In the genomic region with DNA sequence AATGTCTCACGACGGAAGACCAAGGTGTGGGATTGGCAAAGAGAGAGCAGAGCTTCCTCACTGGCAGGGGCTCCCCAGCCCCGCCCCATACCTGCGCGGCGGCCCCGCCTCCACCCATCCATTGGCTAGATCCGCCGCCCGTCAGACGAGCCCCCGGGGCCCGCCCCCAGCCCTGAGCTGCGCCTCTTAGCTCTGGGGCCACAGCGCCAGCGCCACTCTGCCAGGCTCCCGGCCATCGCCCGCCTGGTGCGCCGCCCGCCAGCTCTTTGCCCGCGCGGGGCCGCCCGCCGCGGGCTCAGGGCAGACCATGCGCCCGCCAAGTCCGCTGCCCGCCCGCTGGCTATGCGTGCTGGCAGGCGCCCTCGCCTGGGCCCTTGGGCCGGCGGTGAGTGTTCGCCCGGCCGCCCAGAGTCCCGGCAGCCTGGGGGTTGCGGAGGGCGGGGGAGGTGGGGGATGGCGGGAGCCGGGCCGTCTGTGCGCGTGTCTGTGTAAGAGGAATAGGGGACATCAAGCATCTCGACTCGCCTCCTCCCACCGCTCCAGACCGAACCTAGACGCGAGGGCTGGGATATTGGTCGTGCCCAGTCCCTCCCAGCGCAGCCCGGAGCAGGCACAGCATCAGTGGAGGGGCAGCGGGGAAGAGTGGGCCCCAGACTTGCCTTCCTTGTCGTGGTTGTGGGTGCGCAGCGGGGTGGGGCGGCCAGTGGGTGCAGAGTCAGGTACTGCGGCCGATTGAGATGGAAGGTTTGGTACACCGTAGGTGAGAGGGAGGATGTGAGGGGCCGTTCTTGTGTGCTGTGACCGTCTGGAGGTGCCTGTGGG, we compare ENCODE assay signal across 8 cellular contexts. TPM values are rescaled to one million over a fixed set of nuclear protein-coding genes. Genes with fewer than 3 reads are reported as not detected.
DNase-seq lines count a peak whose midpoint lies in the region; ATAC-seq and TF ChIP-seq lines count a peak whose summit lies in the region.

A gene with protein sequence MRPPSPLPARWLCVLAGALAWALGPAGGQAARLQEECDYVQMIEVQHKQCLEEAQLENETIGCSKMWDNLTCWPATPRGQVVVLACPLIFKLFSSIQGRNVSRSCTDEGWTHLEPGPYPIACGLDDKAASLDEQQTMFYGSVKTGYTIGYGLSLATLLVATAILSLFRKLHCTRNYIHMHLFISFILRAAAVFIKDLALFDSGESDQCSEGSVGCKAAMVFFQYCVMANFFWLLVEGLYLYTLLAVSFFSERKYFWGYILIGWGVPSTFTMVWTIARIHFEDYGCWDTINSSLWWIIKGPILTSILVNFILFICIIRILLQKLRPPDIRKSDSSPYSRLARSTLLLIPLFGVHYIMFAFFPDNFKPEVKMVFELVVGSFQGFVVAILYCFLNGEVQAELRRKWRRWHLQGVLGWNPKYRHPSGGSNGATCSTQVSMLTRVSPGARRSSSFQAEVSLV (plus strand): TSS at position 215 of the 822 bp plus-strand sequence. CDS start 93 bp downstream, at position 308.

- H3K4me3 Mint-ChIP-seq in activated CD8-positive, alpha-beta T cell treated with anti-CD3 and anti-CD28 coated beads, Interleukin-2, amount 10 ng/mL, durations not matched to agents 7 days and 5 days = peak within 1 kb of the TSS; percentile 86

- no peak within 1 kb of the TSS for H3K27ac ChIP-seq in mesodermal cell (ENCODE audit: low read depth, low read length, severe bottlenecking)

- TF ChIP-seq CTCF in AG04449 (IDR thresholded peaks at IDR 0.05; ENCODE audit: insufficient read depth, low read length, missing control alignments) = no peak

- H3K9me3 ChIP-seq in mesodermal cell (ENCODE audit: control insufficient read depth, low read length) = no peaks in the 10 kb centered on the region

- H3K4me3 ChIP-seq in AG04449 (ENCODE audit: low read depth, low read length) = peak within 1 kb of the TSS; percentile 6
- peak within 1 kb of the TSS; percentile 43 for H3K4me3 ChIP-seq in mesodermal cell (ENCODE audit: extremely low read depth, insufficient read depth, low read length, poor library complexity, severe bottlenecking)

- 11 to 18% methylated on average over 35 to 38 of the region's 69 CpGs for WGBS in mesodermal cell (ENCODE audit: insufficient coverage in 2 of 2), 2 experiments

- H3K27ac Mint-ChIP-seq in activated CD8-positive, alpha-beta T cell treated with anti-CD3 and anti-CD28 coated beads, Interleukin-2, amount 10 ng/mL, durations not matched to agents 7 days and 5 days = peak within 1 kb of the TSS; percentile 41

- CTCF ChIA-PET in AG04449 (lab: Yijun Ruan, JAX) = interaction anchor here (1.6 kb wide), 1 partner anchor 10 kb away, joined by 6 read pairs; no protein-coding TSS in a partner anchor
- CTCF ChIA-PET in activated CD8-positive, alpha-beta T cell treated with anti-CD3 and anti-CD28 coated beads, Interleukin-2, amount 10 ng/mL, durations not matched to agents 7 days and 5 days (lab: Charles Lee) = interaction anchor here (0.5 to 4.9 kb wide), 24 partner anchors 9 to 319 kb away, joined by 3 to 183 read pairs (median 4); a partner anchor contains a TSS

- peak; percentile 90 for ATAC-seq in GM18907 (IDR thresholded peaks at IDR 0.05; ENCODE audit: unreplicated experiment)
- ATAC-seq in HG03159 (IDR thresholded peaks at IDR 0.05; ENCODE audit: unreplicated experiment) = peak; percentile 97
- peak; percentile 97 for ATAC-seq in activated CD8-positive, alpha-beta T cell treated with anti-CD3 and anti-CD28 coated beads, Interleukin-2, amount 10 ng/mL, durations not matched to agents 7 days and 5 days

- DNase-seq in AG04449 (ENCODE audit: low read depth, low spot score) (no peak), NCI-H510A treated with DMSO at 0.1 percent for 48 hours (lab: John Stamatoyannopoulos, UW) (peak; percentile 80)
- DNase-seq in activated CD8-positive, alpha-beta T cell treated with anti-CD3 and anti-CD28 coated beads, Interleukin-2, amount 10 ng/mL, durations not matched to agents 7 days and 5 days = peak; percentile 91
- peak; percentile 91 for DNase-seq in effector CD4-positive, alpha-beta T cell
- DNase-seq in stimulated activated CD8-positive, alpha-beta memory T cell treated with anti-CD3 and anti-CD28 coated beads, Interleukin-15, amount 100 ng/mL, for 24 hours (ENCODE audit: low read depth) = peak; percentile 77

- peaks cover 3% of the 10 kb centered on the region for H3K4me1 ChIP-seq in mesodermal cell (ENCODE audit: control insufficient read depth, insufficient read depth, low read length, poor library complexity, severe bottlenecking)

- no peaks in the 10 kb centered on the region for H3K36me3 Mint-ChIP-seq in activated CD8-positive, alpha-beta T cell treated with anti-CD3 and anti-CD28 coated beads, Interleukin-2, amount 10 ng/mL, durations not matched to agents 7 days and 5 days (ENCODE audit: low read depth)

- H3K9me3 Mint-ChIP-seq in activated CD8-positive, alpha-beta T cell treated with anti-CD3 and anti-CD28 coated beads, Interleukin-2, amount 10 ng/mL, durations not matched to agents 7 days and 5 days (ENCODE audit: insufficient read depth) = no peaks in the 10 kb centered on the region

- H3K36me3 ChIP-seq in mesodermal cell (ENCODE audit: control insufficient read depth, insufficient read depth, low read length) = no peaks in the 10 kb centered on the region

- H3K27me3 Mint-ChIP-seq in activated CD8-positive, alpha-beta T cell treated with anti-CD3 and anti-CD28 coated beads, Interleukin-2, amount 10 ng/mL, durations not matched to agents 7 days and 5 days (ENCODE audit: low read depth) = peaks cover 28% of the 10 kb centered on the region

- POLR2A ChIA-PET in AG04449 (lab: Yijun Ruan, JAX) = no interaction called here
- POLR2A ChIA-PET in activated CD8-positive, alpha-beta T cell treated with anti-CD3 and anti-CD28 coated beads, Interleukin-2, amount 10 ng/mL, durations not matched to agents 7 days and 5 days (lab: Charles Lee) = interaction anchor here (0.6 to 1.5 kb wide), 3 partner anchors 20 to 337 kb away, joined by 3 to 5 read pairs (median 4); no protein-coding TSS in a partner anchor

- peaks cover 35% of the 10 kb centered on the region for H3K4me1 Mint-ChIP-seq in activated CD8-positive, alpha-beta T cell treated with anti-CD3 and anti-CD28 coated beads, Interleukin-2, amount 10 ng/mL, durations not matched to agents 7 days and 5 days (ENCODE audit: low read depth)

RNA-seq across cellular contexts. Expression of the gene that starts here (rescaled TPM):
- 1 to 10 TPM; 9.1 to 9.5 TPM for total RNA-seq in activated CD8-positive, alpha-beta T cell treated with anti-CD3 and anti-CD28 coated beads, Interleukin-2, amount 10 ng/mL, durations not matched to agents 7 days and 5 days
- polyA plus RNA-seq in mesodermal cell (2013, experiment 1 of 2) = 0.85 TPM
- 0.35 TPM for polyA plus RNA-seq in mesodermal cell (2013, experiment 2 of 2)
